12 cellular contexts compared by ENCODE assay signal in the genomic region with DNA sequence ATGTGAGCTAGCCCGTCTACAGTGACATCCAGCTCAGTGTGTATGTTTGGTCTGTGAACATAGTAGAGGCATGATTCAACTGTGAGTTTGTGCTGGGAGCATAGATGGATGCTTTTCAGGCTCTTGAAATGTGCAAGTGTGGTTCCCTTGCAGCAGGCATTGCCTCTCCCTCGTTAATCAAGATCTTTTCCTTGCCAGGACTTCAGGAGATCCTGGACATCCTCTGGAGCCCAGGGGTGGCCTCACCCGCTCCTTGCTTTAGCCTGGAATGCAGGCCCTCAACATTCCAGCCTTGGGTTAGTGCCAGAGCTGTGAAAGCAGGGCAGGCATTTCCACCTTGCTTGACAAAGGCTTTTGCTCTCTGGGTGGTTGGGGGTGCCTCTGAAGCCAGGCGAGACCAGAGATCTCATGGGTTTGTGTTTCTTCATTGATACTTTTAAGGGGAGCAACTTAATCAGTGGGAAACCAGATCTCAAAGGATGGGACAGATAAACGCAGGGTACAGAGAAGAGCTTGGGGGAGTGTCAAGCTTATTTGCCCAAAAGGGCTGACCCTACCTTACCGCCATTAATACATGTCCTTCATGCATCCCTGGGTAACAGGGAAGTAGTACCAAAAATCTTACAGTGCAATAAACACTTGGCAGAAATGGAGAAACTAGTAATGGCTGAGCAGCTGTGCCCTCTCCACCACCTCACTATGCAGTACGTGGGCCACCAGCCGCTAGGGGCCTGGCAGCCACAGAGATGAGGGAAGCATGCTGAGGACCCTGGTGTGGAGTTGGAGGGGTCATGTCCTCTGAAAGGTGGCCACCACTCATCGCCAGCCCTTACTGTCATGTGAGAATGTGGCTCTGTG.
DNase-seq lines count a peak whose midpoint lies in the region; ATAC-seq, FAIRE-seq and TF ChIP-seq lines count a peak whose summit lies in the region.
"Had no signal": no experiment of that assay in that cellular context is flagged by ENCODE, and none has a peak within 500 bp of the region (broad histone marks: within the 10 kb centered on the region; RNA-seq: fewer than 3 reads in every experiment).

No MANE protein-coding gene starts in this region.

- intact Hi-C loops in mucosa of descending colon (cut with DNase I, micrococcal nuclease): no loop called here

- H3K36me3 Mint-ChIP-seq in GM23338 (ENCODE audit: low read depth) (no peaks in the 10 kb centered on the region), astrocyte (ENCODE audit: low read depth, unreplicated experiment) (no peaks in the 10 kb centered on the region)

- H3K4me1 ChIP-seq in GM23338 (ENCODE audit: insufficient read depth) (peaks cover 38% of the 10 kb centered on the region), astrocyte (ENCODE audit: insufficient read depth, low read length) (peaks cover 40% of the 10 kb centered on the region), lung (ENCODE audit: control insufficient read depth in 2 of 2, insufficient read depth in 2 of 2, low read length in 2 of 2) (peaks cover 0 to 10% of the 10 kb centered on the region in 2 donors), suprapubic skin (peaks cover 36% of the 10 kb centered on the region), mucosa of descending colon (ENCODE audit: low read depth) (peaks cover 14% of the 10 kb centered on the region)

- no peak for TF ChIP-seq POLR2A in suprapubic skin (IDR thresholded peaks at IDR 0.05)

- H3K4me3 Mint-ChIP-seq in GM23338: 0 out of 3 replicates have a peak overlapping the region, but pooled peaks have one; percentile 4
- H3K4me3 Mint-ChIP-seq in astrocyte (ENCODE audit: unreplicated experiment): no peak overlapping the region

- no peak for TF ChIP-seq CTCF in GM23338 (conservative IDR thresholded peaks at IDR 0.05; ENCODE audit: low read depth in 2 of 2)
- no peak for TF ChIP-seq CTCF in astrocyte (IDR thresholded peaks at IDR 0.05; ENCODE audit: insufficient read depth, low read depth, low read length)
- no peak for TF ChIP-seq CTCF in lung (IDR thresholded peaks at IDR 0.05; ENCODE audit: control extremely low read depth, extremely low read depth)
- TF ChIP-seq CTCF in suprapubic skin (IDR thresholded peaks at IDR 0.05): no peak
- TF ChIP-seq CTCF in mucosa of descending colon (IDR thresholded peaks at IDR 0.05): no peak

- no peak overlapping the region for H3K4me3 ChIP-seq in GM23338
- no peak overlapping the region for H3K4me3 ChIP-seq in astrocyte (ENCODE audit: insufficient read depth, low read depth, low read length)
- H3K4me3 ChIP-seq in lung: no peak overlapping the region
- no peak overlapping the region for H3K4me3 ChIP-seq in suprapubic skin
- H3K4me3 ChIP-seq in mucosa of descending colon: no peak overlapping the region
- H3K4me3 ChIP-seq: GM12878 had no signal

- peaks cover 5% of the 10 kb centered on the region for H3K27me3 Mint-ChIP-seq in GM23338 (ENCODE audit: insufficient read depth, low read depth, poor library complexity)
- no peaks in the 10 kb centered on the region for H3K27me3 Mint-ChIP-seq in astrocyte (ENCODE audit: low read depth, unreplicated experiment)

- peak; percentile 80 for ATAC-seq in GM23338
- ATAC-seq in lung (ENCODE audit: insufficient read depth, low FRiP score): peak; percentile 69
- ATAC-seq in mucosa of descending colon: no peak
- ATAC-seq: GM12878 had no signal

- H3K9me2 ChIP-seq in GM23338 (ENCODE audit: insufficient read depth): no peaks in the 10 kb centered on the region

- H3K4me1 Mint-ChIP-seq in GM23338 (peaks cover 60% of the 10 kb centered on the region), astrocyte (ENCODE audit: low read depth, unreplicated experiment) (peaks cover 32% of the 10 kb centered on the region)

- H3K9me3 ChIP-seq in astrocyte (ENCODE audit: insufficient read depth, low read depth, low read length) (no peaks in the 10 kb centered on the region), lung (ENCODE audit: control insufficient read depth in 2 of 2, insufficient read depth in 1 of 2, low read length in 1 of 2) (no peaks in the 10 kb centered on the region), suprapubic skin (no peaks in the 10 kb centered on the region), mucosa of descending colon (no peaks in the 10 kb centered on the region)

- no peak for TF ChIP-seq EP300 in suprapubic skin (IDR thresholded peaks at IDR 0.05)

- DNase-seq in AG08396 (ENCODE audit: low spot score) (peak; percentile 60), GM23338 (ENCODE audit: low spot score) (peak; percentile 82), astrocyte (ENCODE audit: low read depth) (peak; percentile 86), lung (ENCODE audit: low spot score) (peak; percentile 88), NCI-H69 (lab: John Stamatoyannopoulos, UW) (no peak), SKM-1 treated with dmso at 0.1 percent for 144 hours (lab: John Stamatoyannopoulos, UW; ENCODE audit: unreplicated experiment) (no peak), suprapubic skin (ENCODE audit: low spot score in 2 of 2) (no peak), mucosa of descending colon (no peak)
- DNase-seq: cortex of kidney, occipital lobe, SHP77 had no signal

- H3K27ac Mint-ChIP-seq in GM23338: peak overlapping the region; percentile 80
- no peak overlapping the region for H3K27ac Mint-ChIP-seq in astrocyte (ENCODE audit: unreplicated experiment)

- H3F3A ChIP-seq in GM23338 (replicated peaks; ENCODE audit: low read depth): 0 out of 2 replicates have a peak, but pooled peaks cover 4% of the 10 kb centered on the region

- H3K27ac ChIP-seq in GM23338 (ENCODE audit: low read depth): 0 out of 2 replicates have a peak overlapping the region, but pooled peaks have one; percentile 46
- H3K27ac ChIP-seq in astrocyte (ENCODE audit: low read depth, low read length): no peak overlapping the region
- H3K27ac ChIP-seq in lung (ENCODE audit: low read depth in 1 of 2, low read length in 1 of 2): peak overlapping the region in 1 of 2 donors; percentile 75
- H3K27ac ChIP-seq in suprapubic skin: no peak overlapping the region

- 66 to 78% methylated on average over 9 of the region's 9 CpGs for WGBS in lung, 2 donors
- WGBS in suprapubic skin: 75% methylated on average over 9 of the region's 9 CpGs

- no peak overlapping the region for H2AFZ ChIP-seq in GM23338
- no peak overlapping the region for H2AFZ ChIP-seq in astrocyte (ENCODE audit: low read depth, low read length)

- H3K36me3 ChIP-seq in GM23338 (ENCODE audit: insufficient read depth) (no peaks in the 10 kb centered on the region), astrocyte (ENCODE audit: insufficient read depth, low read length) (no peaks in the 10 kb centered on the region), lung (ENCODE audit: control insufficient read depth in 2 of 2, insufficient read depth in 2 of 2, low read length in 2 of 2) (peaks cover 0 to 1% of the 10 kb centered on the region in 2 donors), suprapubic skin (no peaks in the 10 kb centered on the region), mucosa of descending colon (ENCODE audit: low read depth) (no peaks in the 10 kb centered on the region)

- H3K4me2 ChIP-seq in GM23338 (0 out of 2 replicates have a peak overlapping the region, but pooled peaks have one; percentile 21), astrocyte (ENCODE audit: low read length) (peak overlapping the region; percentile 35)

- no peaks in the 10 kb centered on the region for H3K9me3 Mint-ChIP-seq in GM23338
- H3K9me3 Mint-ChIP-seq in astrocyte (ENCODE audit: unreplicated experiment): no peaks in the 10 kb centered on the region

- H3K27me3 ChIP-seq in GM23338 (ENCODE audit: insufficient read depth) (no peaks in the 10 kb centered on the region), astrocyte (ENCODE audit: insufficient read depth, low read length) (no peaks in the 10 kb centered on the region), lung (ENCODE audit: control insufficient read depth, insufficient read depth) (no peaks in the 10 kb centered on the region), suprapubic skin (no peaks in the 10 kb centered on the region)

- H3K9ac ChIP-seq in astrocyte (ENCODE audit: low read length): no peak overlapping the region

- no peak for FAIRE-seq in astrocyte (lab: Jason Lieb, UNC)
- FAIRE-seq: GM12878 had no signal

- H4K20me1 ChIP-seq in GM23338 (replicated peaks; ENCODE audit: insufficient read depth) (no peaks in the 10 kb centered on the region), astrocyte (ENCODE audit: insufficient read depth, low read length) (peaks cover 43% of the 10 kb centered on the region)

- H3K79me2 ChIP-seq in GM23338 (replicated peaks; ENCODE audit: insufficient read depth): no peaks in the 10 kb centered on the region
- peaks cover 60% of the 10 kb centered on the region for H3K79me2 ChIP-seq in astrocyte (ENCODE audit: insufficient read depth, low read length)

TF ChIP-seq in GM23338, 12 proteins besides CTCF, POLR2A, EP300 and RAD21 (continues in another document):
- TF ChIP-seq ZNF114 (CRISPR knock-in tag; IDR thresholded peaks at IDR 0.05) (no peak), NANOG (IDR thresholded peaks at IDR 0.05; ENCODE audit: borderline replicate concordance) (no peak)

Comparison
In these comparisons a context has a peak if more than half of its experiments do, and no peak if none do; other contexts are left out.
1. DNase-seq: peak in AG08396 (single experiment), GM23338 (single experiment), astrocyte (single experiment) and lung (single experiment); none in NCI-H69 (single experiment), SKM-1 treated with dmso at 0.1 percent for 144 hours (single experiment), suprapubic skin (0 of 2) and mucosa of descending colon (0 of 3).